24 cellular contexts compared by ENCODE assay signal in the genomic region with DNA sequence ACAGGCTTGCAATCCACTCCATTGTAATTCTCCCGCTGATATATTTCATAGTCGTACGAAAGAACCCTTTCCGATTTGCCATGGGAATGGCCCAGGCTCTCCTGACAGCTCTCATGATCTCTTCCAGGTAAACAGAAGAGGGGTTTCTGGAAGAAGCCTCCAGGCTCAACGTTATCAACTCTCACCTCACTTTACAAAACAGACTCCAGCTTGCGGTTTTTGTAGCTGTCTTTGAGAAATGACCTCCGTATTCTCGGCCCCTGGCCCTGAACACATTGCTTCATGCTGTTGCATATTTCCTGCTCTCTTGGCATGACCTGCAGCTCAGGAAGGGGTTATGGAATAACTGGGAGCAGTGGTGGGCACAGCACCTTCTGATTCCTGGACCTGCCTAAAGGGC.
"Had no signal": no experiment of that assay in that cellular context is flagged by ENCODE, and none has a peak within 500 bp of the region (broad histone marks: within the 10 kb centered on the region; RNA-seq: fewer than 3 reads in every experiment).

No MANE protein-coding gene starts in this region.

- H3K4me2 ChIP-seq: SK-N-SH had no signal

- H3K9me3 ChIP-seq: SJCRH30, SK-N-SH had no signal

- ATAC-seq: Panc1 had no signal

- H3K27me3 ChIP-seq: SJCRH30 had no signal

- H3K36me3 ChIP-seq: SJCRH30 had no signal

- H3K9me2 ChIP-seq: SK-N-SH had no signal

- H3K36me3 Mint-ChIP-seq: activated naive CD4-positive, alpha-beta T cell treated with anti-CD3 and anti-CD28 coated beads, Interleukin-2, amount 10 ng/mL, durations not matched to agents 7 days and 5 days; activated naive CD8-positive, alpha-beta T cell treated with anti-CD3 and anti-CD28 coated beads for 36 hours had no signal

- H3K27ac Mint-ChIP-seq: activated CD4-positive, alpha-beta memory T cell treated with anti-CD3 and anti-CD28 coated beads, Interleukin-2, amount 10 ng/mL, durations not matched to agents 7 days and 5 days; activated naive CD4-positive, alpha-beta T cell treated with anti-CD3 and anti-CD28 coated beads, Interleukin-2, amount 10 ng/mL, durations not matched to agents 7 days and 5 days; activated naive CD8-positive, alpha-beta T cell treated with anti-CD3 and anti-CD28 coated beads for 36 hours; activated T-helper 2 cell treated with anti-CD3 and anti-CD28 coated beads, Interferon-gamma antibody, Interleukin-2, Interleukin-4, amounts not matched to agents 10 μg/mL and 5 μg/mL and 100 μg/mL, durations not matched to agents 14 hours and 24 hours and 36 hours had no signal

- H3K27ac ChIP-seq: SJCRH30, VCaP had no signal

- H3K4me3 ChIP-seq: SJCRH30 had no signal

- H3K4me3 Mint-ChIP-seq: activated CD4-positive, alpha-beta memory T cell treated with anti-CD3 and anti-CD28 coated beads, Interleukin-2, amount 10 ng/mL, durations not matched to agents 7 days and 5 days; activated naive CD4-positive, alpha-beta T cell treated with anti-CD3 and anti-CD28 coated beads, Interleukin-2, amount 10 ng/mL, durations not matched to agents 7 days and 5 days; activated naive CD8-positive, alpha-beta T cell treated with anti-CD3 and anti-CD28 coated beads for 36 hours had no signal

- DNase-seq: activated CD4-positive, alpha-beta memory T cell treated with anti-CD3 and anti-CD28 coated beads, Interleukin-2, amount 10 ng/mL, durations not matched to agents 7 days and 5 days; activated CD4-positive, alpha-beta T cell treated with anti-CD3 and anti-CD28 coated beads, Interleukin-2, amount 50 U/mL, for 1 hour; activated CD4-positive, CD25-positive, alpha-beta regulatory T cell; activated gamma-delta T cell treated with Interleukin-2 at 50 U/mL for 16 hours; activated naive CD4-positive, alpha-beta T cell treated with anti-CD3 and anti-CD28 coated beads, Interleukin-2, amount 10 ng/mL, durations not matched to agents 7 days and 5 days; activated naive CD8-positive, alpha-beta T cell treated with anti-CD3 and anti-CD28 coated beads for 36 hours; activated T-cell treated with anti-CD3 and anti-CD28 coated beads for 4 hours; activated T-cell treated with anti-CD3 and anti-CD28 coated beads, Interleukin-2, amount 50 U/mL, for 48 hours; aorta; KG1; NCI-H1092; NCI-H1417; NCI-H1930; NCI-H2171 treated with DMSO at 0.1 percent for 48 hours; NCI-H226; NCI-H526; NCI-H774; RPMI8226; SJCRH30; SK-N-SH; T-helper 1 cell had no signal

- H3K27me3 Mint-ChIP-seq: activated CD4-positive, alpha-beta memory T cell treated with anti-CD3 and anti-CD28 coated beads, Interleukin-2, amount 10 ng/mL, durations not matched to agents 7 days and 5 days; activated naive CD8-positive, alpha-beta T cell treated with anti-CD3 and anti-CD28 coated beads for 36 hours had no signal

- H3K9me3 Mint-ChIP-seq: activated CD4-positive, alpha-beta memory T cell treated with anti-CD3 and anti-CD28 coated beads, Interleukin-2, amount 10 ng/mL, durations not matched to agents 7 days and 5 days; activated naive CD4-positive, alpha-beta T cell treated with anti-CD3 and anti-CD28 coated beads, Interleukin-2, amount 10 ng/mL, durations not matched to agents 7 days and 5 days; activated naive CD8-positive, alpha-beta T cell treated with anti-CD3 and anti-CD28 coated beads for 36 hours; activated T-helper 2 cell treated with anti-CD3 and anti-CD28 coated beads, Interferon-gamma antibody, Interleukin-2, Interleukin-4, amounts not matched to agents 10 μg/mL and 5 μg/mL and 100 μg/mL, durations not matched to agents 14 hours and 24 hours and 36 hours had no signal
